ENCODE assay signal across 8 cellular contexts in genomic region chr4:184745747-184746531, GRCh38. TPM values are rescaled to one million over a fixed set of nuclear protein-coding genes. Genes with fewer than 3 reads are reported as not detected.
DNase-seq lines count a peak whose midpoint lies in the region; ATAC-seq, FAIRE-seq and TF ChIP-seq lines count a peak whose summit lies in the region.

No MANE protein-coding gene starts in this region.

- peak; percentile 59 for ATAC-seq in HG03457 (IDR thresholded peaks at IDR 0.05; ENCODE audit: unreplicated experiment)
- ATAC-seq in GM18505 (IDR thresholded peaks at IDR 0.05; ENCODE audit: unreplicated experiment), result no peak

- H4K20me1 ChIP-seq in endothelial cell of umbilical vein (replicated peaks; ENCODE audit: control insufficient read depth, extremely low read depth, insufficient read depth, low read length), result no peaks in the 10 kb centered on the region

- POLR2A ChIA-PET in endothelial cell of umbilical vein (lab: Charles Lee), result interaction anchor here (0.7 kb wide), 1 partner anchor 12 kb away, joined by 4 read pairs; the partner anchor contains the start of gene CENPU

- H3K36me3 ChIP-seq in NT2/D1 (ENCODE audit: insufficient read depth, insufficient read length, low read length), result no peaks in the 10 kb centered on the region
- H3K36me3 ChIP-seq in endothelial cell of umbilical vein (ENCODE audit: control insufficient read depth in 2 of 2, extremely low read depth in 1 of 2, insufficient read depth in 2 of 2, low read length in 2 of 2), result no peaks in the 10 kb centered on the region
- no peaks in the 10 kb centered on the region for H3K36me3 ChIP-seq in mucosa of rectum (ENCODE audit: control insufficient read depth in 2 of 2, insufficient read depth in 2 of 2, low read length in 2 of 2)

- intact Hi-C loops in endothelial cell of umbilical vein (cut with micrococcal nuclease), result loop anchor here (1.0 to 10.0 kb wide), 6 partner anchors 79 to 388 kb away; partner anchors contain the start of genes ACSL1, CASP3 and PRIMPOL

- H3K9ac ChIP-seq in NT2/D1 (ENCODE audit: insufficient read length, low read depth) (no peak overlapping the region), endothelial cell of umbilical vein (replicated peaks; ENCODE audit: extremely low read depth, insufficient read depth, low read length) (no peak overlapping the region), mucosa of rectum (ENCODE audit: low read depth in 1 of 2, low read length in 2 of 2) (peak overlapping the region in 1 of 2 donors; percentile 42)

- peak; percentile 40 for DNase-seq in NT2/D1 (ENCODE audit: low read depth, low spot score)
- peak; percentile 33 for DNase-seq in activated CD8-positive, alpha-beta memory T cell treated with anti-CD3 and anti-CD28 coated beads, Interleukin-2, amount 50 U/mL, for 1 hour (ENCODE audit: extremely low read depth)
- DNase-seq in endothelial cell of umbilical vein (ENCODE audit: low read depth, low spot score), result peak; percentile 76
- DNase-seq in stimulated activated CD8-positive, alpha-beta memory T cell treated with anti-CD3 and anti-CD28 coated beads, Interleukin-4, amount 100 ng/mL, for 24 hours (ENCODE audit: low read depth), result peak; percentile 44

- FAIRE-seq in endothelial cell of umbilical vein (lab: Jason Lieb, UNC), result peak; percentile 91

- H3K4me2 ChIP-seq in endothelial cell of umbilical vein (ENCODE audit: insufficient read depth, low read length), result peak overlapping the region; percentile 37

- H3K9me3 ChIP-seq in NT2/D1 (ENCODE audit: insufficient read depth, low read length), result peaks cover 7% of the 10 kb centered on the region; the same call in 1 of the 2 replicates
- H3K9me3 ChIP-seq in endothelial cell of umbilical vein (replicated peaks; ENCODE audit: control insufficient read depth, insufficient read depth, low read length), result no peaks in the 10 kb centered on the region
- H3K9me3 ChIP-seq in mucosa of rectum (ENCODE audit: control insufficient read depth in 2 of 2, low read length in 2 of 2), result no peaks in the 10 kb centered on the region

- CTCF ChIA-PET in endothelial cell of umbilical vein (lab: Charles Lee), result interaction anchor here (0.6 to 2.9 kb wide), 67 partner anchors 9 to 1292 kb away, joined by 3 to 40 read pairs (median 4); partner anchors contain the start of genes ACSL1, CASP3, CENPU and PRIMPOL

- H3K9me1 ChIP-seq in endothelial cell of umbilical vein (replicated peaks; ENCODE audit: control insufficient read depth, extremely low read depth, insufficient read depth, low read length), result no peaks in the 10 kb centered on the region

- no peaks in the 10 kb centered on the region for H3K27me3 ChIP-seq in NT2/D1 (ENCODE audit: insufficient read depth, insufficient read length)
- H3K27me3 ChIP-seq in endothelial cell of umbilical vein (ENCODE audit: control insufficient read depth in 2 of 2, insufficient read depth in 2 of 2, low read length in 2 of 2), result no peaks in the 10 kb centered on the region
- peaks cover 0 to 2% of the 10 kb centered on the region in 2 donors for H3K27me3 ChIP-seq in mucosa of rectum (ENCODE audit: control insufficient read depth in 2 of 2, insufficient read depth in 2 of 2, low read length in 2 of 2)

- no peaks in the 10 kb centered on the region for H3K79me2 ChIP-seq in endothelial cell of umbilical vein (ENCODE audit: control insufficient read depth, insufficient read depth, low read length)

- no TSS peak for BruUV-seq in endothelial cell of umbilical vein (replicated peaks; lab: Mats Ljungman, UMichigan)

- H3K27ac ChIP-seq in endothelial cell of umbilical vein (ENCODE audit: insufficient read depth, low read depth, low read length) (no peak overlapping the region), mucosa of rectum (ENCODE audit: low read depth in 2 of 2, low read length in 2 of 2) (peak overlapping the region; percentile 49 to 65)

- H3K4me1 ChIP-seq in NT2/D1 (ENCODE audit: insufficient read depth, insufficient read length), result peaks cover 3% of the 10 kb centered on the region
- H3K4me1 ChIP-seq in endothelial cell of umbilical vein (ENCODE audit: control insufficient read depth, extremely low read depth, insufficient read depth, low read length), result peaks cover 4% of the 10 kb centered on the region
- H3K4me1 ChIP-seq in mucosa of rectum (ENCODE audit: control insufficient read depth in 2 of 2, insufficient read depth in 2 of 2, low read length in 2 of 2), result peaks cover 13 to 27% of the 10 kb centered on the region in 2 donors

- TF ChIP-seq CTCF in GM12874 (IDR thresholded peaks at IDR 0.05; ENCODE audit: insufficient read depth, low read depth, low read length) (peak; percentile 63), endothelial cell of umbilical vein (IDR thresholded peaks at IDR 0.05; ENCODE audit: extremely low read depth in 1 of 2, insufficient read depth in 1 of 2, low read depth in 1 of 2, low read length in 2 of 2) (peak; percentile 70 to 72)

- dilution Hi-C loops in endothelial cell of umbilical vein (cut with MboI; ENCODE audit: extremely low pct_ligation_motif_present, low sequenced_read_pairs), result no loop called here

- TF ChIP-seq POLR2A in endothelial cell of umbilical vein (IDR thresholded peaks at IDR 0.05; ENCODE audit: low read depth, low read length), result no peak
- TF ChIP-seq POLR2A in GM18505 (IDR thresholded peaks at IDR 0.05; ENCODE audit: borderline replicate concordance, extremely low read depth, insufficient read depth, insufficient read length), result no peak

- H2AFZ ChIP-seq in endothelial cell of umbilical vein (ENCODE audit: low read depth, low read length), result peak overlapping the region; percentile 15

- no peak overlapping the region for H3K4me3 ChIP-seq in NT2/D1 (ENCODE audit: insufficient read length, low read depth)
- H3K4me3 ChIP-seq in endothelial cell of umbilical vein (replicated peaks in 1 of 3; ENCODE audit: insufficient read depth in 1 of 3, low read depth in 1 of 3, low read length in 3 of 3), result no peak overlapping the region
- H3K4me3 ChIP-seq in mucosa of rectum (ENCODE audit: low read length in 2 of 2), result peak overlapping the region in 1 of 2 donors; percentile 53

TF ChIP-seq in endothelial cell of umbilical vein, 7 proteins besides CTCF, POLR2A, EP300 and RAD21:
- TF ChIP-seq POLR2AphosphoS5 (IDR thresholded peaks at IDR 0.05; ENCODE audit: insufficient read depth, low read depth, low read length) (no peak), FOS (IDR thresholded peaks at IDR 0.05; ENCODE audit: borderline replicate concordance, insufficient read depth, low read length) (no peak), GATA2 (IDR thresholded peaks at IDR 0.05; ENCODE audit: insufficient read depth, insufficient read length, low read depth, low read length) (no peak), MYC (IDR thresholded peaks at IDR 0.05; ENCODE audit: low read depth, low read length) (no peak), EZH2 (IDR thresholded peaks at IDR 0.05; ENCODE audit: borderline replicate concordance, low read depth, low read length, severe bottlenecking) (no peak), JUN (IDR thresholded peaks at IDR 0.05; ENCODE audit: borderline replicate concordance, insufficient read depth, insufficient read length, low read depth) (no peak)
- TF ChIP-seq, protein P1, sequence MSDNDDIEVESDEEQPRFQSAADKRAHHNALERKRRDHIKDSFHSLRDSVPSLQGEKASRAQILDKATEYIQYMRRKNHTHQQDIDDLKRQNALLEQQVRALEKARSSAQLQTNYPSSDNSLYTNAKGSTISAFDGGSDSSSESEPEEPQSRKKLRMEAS (IDR thresholded peaks at IDR 0.05; ENCODE audit: insufficient read depth, insufficient read length), result no peak

RNA-seq across cellular contexts. Expression of gene CENPU, which starts 12.0 kb away (rescaled TPM):
- 35.6 and 37.9 TPM in 2 replicates for total RNA-seq in endothelial cell of umbilical vein
- polyA plus RNA-seq in endothelial cell of umbilical vein, result 5.2 and 7.0 TPM in 2 replicates
- 18.1 and 19.5 TPM in 2 replicates for polyA plus RNA-seq in endothelial cell of umbilical vein (2011; cell fraction: cytosol; rRNA removed)
- polyA plus RNA-seq in endothelial cell of umbilical vein (2011; cell fraction: nucleus; rRNA removed), result 22.5 and 36.5 TPM in 2 replicates
- polyA plus RNA-seq in endothelial cell of umbilical vein (2012), result 9.1 and 22.3 TPM in 2 replicates
- polyA minus RNA-seq in endothelial cell of umbilical vein, result 3.8 TPM in 2 replicates
- polyA minus RNA-seq in endothelial cell of umbilical vein (2011; cell fraction: cytosol; rRNA and poly(A)+ RNA removed), result 11.8 TPM
- 14.0 and 23.4 TPM in 2 replicates for polyA minus RNA-seq in endothelial cell of umbilical vein (2011; cell fraction: nucleus; rRNA and poly(A)+ RNA removed)
